11 cellular contexts compared by ENCODE assay signal in the genomic region with DNA sequence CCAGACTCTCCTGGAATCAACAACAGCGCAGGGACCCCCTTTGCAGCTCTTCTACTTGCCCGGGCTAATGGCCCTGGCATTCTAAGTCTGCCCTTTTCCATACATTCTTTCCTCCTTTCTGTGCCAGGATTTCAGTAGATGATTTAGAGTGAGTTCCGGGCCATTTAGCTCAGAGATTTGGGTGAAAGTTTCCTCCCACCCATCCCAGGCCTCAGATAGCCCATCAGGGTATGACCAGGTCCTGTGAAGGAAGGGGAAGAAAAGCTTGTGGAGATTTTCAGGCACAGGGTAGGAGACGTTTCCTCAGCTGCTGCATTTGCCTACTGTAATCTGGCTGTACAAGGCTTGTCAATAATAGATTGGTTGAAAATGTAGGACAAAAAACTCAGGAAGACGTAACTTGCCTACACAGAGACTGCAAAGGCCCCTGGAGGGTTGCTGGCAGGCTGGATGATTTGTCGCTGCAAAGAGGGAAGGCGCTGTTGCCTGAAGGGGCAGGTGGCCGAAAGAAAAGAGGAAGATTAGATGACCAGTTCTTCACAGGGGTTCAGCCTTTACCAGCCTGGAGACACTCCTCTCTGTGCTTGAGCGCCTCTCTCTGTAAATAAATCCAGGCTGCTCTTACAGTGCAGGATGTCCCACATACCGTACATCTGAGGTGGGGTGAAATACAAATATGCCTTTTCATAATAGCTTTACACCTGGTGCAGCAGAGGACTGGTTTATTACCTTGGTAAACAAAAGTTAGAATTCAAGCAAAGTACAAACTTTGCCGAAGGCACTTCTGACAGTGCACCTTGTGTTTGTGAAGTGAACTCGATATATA.
A peak's percentile ranks its signal among the peaks of the same experiment; 100 is the strongest.
DNase-seq lines count a peak whose midpoint lies in the region; ATAC-seq and TF ChIP-seq lines count a peak whose summit lies in the region.
"Had no signal": no experiment of that assay in that cellular context is flagged by ENCODE, and none has a peak within 500 bp of the region (broad histone marks: within the 10 kb centered on the region; RNA-seq: fewer than 3 reads in every experiment).

No MANE protein-coding gene starts in this region.

- H3K27ac ChIP-seq in thoracic aorta = no peak overlapping the region
- H3K27ac ChIP-seq: SJSA1 had no signal

- peaks cover 10 to 24% of the 10 kb centered on the region in 2 donors for H3K4me1 ChIP-seq in thoracic aorta (ENCODE audit: control insufficient read depth in 1 of 2, low read depth in 2 of 2)

- H3K36me3 ChIP-seq in kidney epithelial cell (ENCODE audit: control insufficient read depth, insufficient read depth, low read length) (no peaks in the 10 kb centered on the region), thoracic aorta (no peaks in the 10 kb centered on the region)
- H3K36me3 ChIP-seq: SJSA1 had no signal

- no peak overlapping the region for H3K4me3 ChIP-seq in kidney epithelial cell (ENCODE audit: low read depth, low read length)
- H3K4me3 ChIP-seq in thoracic aorta = peak overlapping the region; percentile 11
- H3K4me3 ChIP-seq: SJSA1 had no signal

- no peaks in the 10 kb centered on the region for H3K9me3 ChIP-seq in thoracic aorta
- H3K9me3 ChIP-seq: SJSA1 had no signal

- intact Hi-C loops in posterior cingulate gyrus (cut with DNase I) = no loop called here

- DNase-seq in NCI-H2081 (lab: John Stamatoyannopoulos, UW) (peak; percentile 35 to 71), NCI-H2081 treated with DMSO at 0.1 percent for 48 hours (lab: John Stamatoyannopoulos, UW) (no peak), kidney epithelial cell (ENCODE audit: low read depth) (peak; percentile 14), thoracic aorta (ENCODE audit: low spot score) (no peak), dermis blood vessel endothelial cell (no peak), posterior cingulate gyrus (no peak)
- DNase-seq: hypothalamus, NCI-H1048 had no signal

- H3K27me3 ChIP-seq in kidney epithelial cell (ENCODE audit: control insufficient read depth, insufficient read depth, low read length) = no peaks in the 10 kb centered on the region
- H3K27me3 ChIP-seq in thoracic aorta (replicated peaks; ENCODE audit: insufficient read depth) = no peaks in the 10 kb centered on the region
- H3K27me3 ChIP-seq: SJSA1 had no signal

- ATAC-seq in SK-N-SH treated with all-trans-retinoic acid at 6 μM for 48 hours = peak; percentile 66
- no peak for ATAC-seq in thoracic aorta (ENCODE audit: insufficient number of reproducible peaks, low FRiP score, low read depth)
- no peak for ATAC-seq in HG02981 (IDR thresholded peaks at IDR 0.05; ENCODE audit: unreplicated experiment)

- TF ChIP-seq CTCF in kidney epithelial cell (IDR thresholded peaks at IDR 0.05; ENCODE audit: insufficient read depth, low read length, poor library complexity, severe bottlenecking) = no peak
- no peak for TF ChIP-seq CTCF in thoracic aorta (IDR thresholded peaks at IDR 0.05)

TF ChIP-seq in SK-N-SH treated with all-trans-retinoic acid at 6 μM for 48 hours, 23 proteins besides CTCF, POLR2A, EP300 and RAD21:
- no peak for TF ChIP-seq ZNF8 (CRISPR knock-in tag; IDR thresholded peaks at IDR 0.05)

Comparison
In these comparisons a context has a peak if more than half of its experiments do, and no peak if none do; other contexts are left out.
1. DNase-seq: peak in NCI-H2081 (2 of 2) and kidney epithelial cell (single experiment); none in NCI-H2081 treated with DMSO at 0.1 percent for 48 hours (single experiment), thoracic aorta (single experiment), dermis blood vessel endothelial cell (single experiment) and posterior cingulate gyrus (0 of 10).